ENCODE assay signal across 17 cellular contexts in the genomic region with DNA sequence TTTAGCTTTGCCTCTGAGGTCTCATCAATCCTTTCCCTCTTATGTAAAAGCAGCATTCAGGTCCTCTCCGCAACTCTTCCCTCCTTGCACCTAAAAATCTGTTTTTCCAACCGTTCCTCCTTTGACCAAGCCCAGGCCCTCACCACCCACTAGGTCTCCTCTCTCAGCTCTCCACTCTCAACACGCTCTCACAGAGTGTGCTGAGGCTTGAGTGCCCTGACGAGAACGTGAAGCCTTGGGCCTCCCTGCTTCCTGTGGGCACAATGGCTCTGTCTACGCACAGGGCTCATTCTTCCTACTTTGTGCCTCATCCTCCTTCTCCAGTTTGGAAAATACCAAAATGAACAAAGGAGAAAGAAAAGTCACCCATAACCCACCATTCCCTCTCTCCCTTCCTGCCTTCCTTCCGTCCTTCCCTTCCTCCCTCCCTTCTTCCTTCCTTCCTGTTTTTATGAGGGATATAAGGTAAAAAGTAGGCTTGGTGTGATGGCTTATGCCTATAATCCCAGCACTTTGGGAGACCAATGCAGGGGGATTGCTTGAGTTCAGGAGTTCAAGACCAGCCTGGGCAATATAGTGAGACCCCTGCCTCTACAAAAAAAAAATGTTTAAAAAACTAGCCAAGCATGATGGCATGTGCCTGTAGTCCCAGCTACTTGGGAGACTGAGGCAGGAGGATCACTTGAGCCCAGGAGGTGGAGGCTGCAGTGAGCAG. TPM values are rescaled to one million over a fixed set of nuclear protein-coding genes. Genes with fewer than 3 reads are reported as not detected.
"Had no signal": no experiment of that assay in that cellular context is flagged by ENCODE, and none has a peak within 500 bp of the region (broad histone marks: within the 10 kb centered on the region; RNA-seq: fewer than 3 reads in every experiment).

No MANE protein-coding gene starts in this region.

- H3K4me1 ChIP-seq: foreskin keratinocyte, upper lobe of left lung, vagina had no signal

- H3K4me3 ChIP-seq: hepatocyte, ovary, smooth muscle cell, upper lobe of left lung, vagina had no signal

- H3K4me2 ChIP-seq: hepatocyte, smooth muscle cell had no signal

- H3K27ac ChIP-seq: foreskin keratinocyte, hepatocyte, ovary, upper lobe of left lung, vagina had no signal

- FAIRE-seq: colon, endothelial cell of umbilical vein had no signal

- H3K79me2 ChIP-seq: hepatocyte had no signal

- H2AFZ ChIP-seq: hepatocyte had no signal

- H3K36me3 ChIP-seq: ovary, upper lobe of left lung, vagina had no signal

- H3K27me3 ChIP-seq: foreskin keratinocyte, hepatocyte, ovary, upper lobe of left lung, vagina had no signal

- DNase-seq: erythroblast; foreskin keratinocyte; head of caudate nucleus; left colon; naive thymus-derived CD4-positive, alpha-beta T cell; nucleus accumbens; ovary; right cardiac atrium; stimulated activated CD4-positive, alpha-beta T cell treated with anti-CD3 and anti-CD28 coated beads, Interleukin-2, amount 100 ng/mL, for 48 hours; stimulated activated naive CD4-positive, alpha-beta T cell treated with Interleukin-2 at 50 U/mL for 16 hours; upper lobe of left lung had no signal

- H3K9me3 ChIP-seq: ovary, upper lobe of left lung, vagina had no signal

RNA-seq across cellular contexts. Expression of a gene that starts 41.0 kb away (rescaled TPM):
- total RNA-seq: endothelial cell of umbilical vein; foreskin keratinocyte; lung microvascular endothelial cell; naive thymus-derived CD4-positive, alpha-beta T cell had no signal
- polyA plus RNA-seq: foreskin keratinocyte; naive thymus-derived CD4-positive, alpha-beta T cell; smooth muscle cell had no signal
